9 cellular contexts compared by ENCODE assay signal in genomic region chr12:6853626-6854025, GRCh38. TPM values are rescaled to one million over a fixed set of nuclear protein-coding genes. Genes with fewer than 3 reads are reported as not detected.
DNase-seq lines count a peak whose midpoint lies in the region; ATAC-seq and TF ChIP-seq lines count a peak whose summit lies in the region.
"Had no signal": no experiment of that assay in that cellular context is flagged by ENCODE, and none has a peak within 500 bp of the region (broad histone marks: within the 10 kb centered on the region; RNA-seq: fewer than 3 reads in every experiment).

No MANE protein-coding gene starts in this region.

- TF ChIP-seq CTCF in BE2C (IDR thresholded peaks at IDR 0.05; ENCODE audit: low read depth, low read length) = no peak
- TF ChIP-seq CTCF in LNCaP clone FGC (IDR thresholded peaks at IDR 0.05; ENCODE audit: control insufficient read depth, extremely low read depth, insufficient read depth) = no peak
- no peak for TF ChIP-seq CTCF in mammary epithelial cell (conservative IDR thresholded peaks at IDR 0.05 in 1 of 2, IDR thresholded peaks at IDR 0.05 in 1 of 2; ENCODE audit: extremely low read depth in 1 of 2, insufficient read depth in 1 of 2, low read depth in 1 of 2, low read length in 2 of 2)
- no peak for TF ChIP-seq CTCF in nephron (IDR thresholded peaks at IDR 0.05; ENCODE audit: unreplicated experiment in 3 of 3)
- no peak for TF ChIP-seq CTCF in GM13976 (IDR thresholded peaks at IDR 0.05; ENCODE audit: borderline replicate concordance, control extremely low read depth, extremely low read depth, insufficient read depth, missing control alignments)

- peaks cover 49% of the 10 kb centered on the region for H3K36me3 ChIP-seq in BE2C
- H3K36me3 ChIP-seq in mammary epithelial cell (ENCODE audit: insufficient read depth, low read length) = peaks cover 8% of the 10 kb centered on the region

- peak overlapping the region; percentile 42 for H3K27ac ChIP-seq in mammary epithelial cell (ENCODE audit: insufficient read depth, low read depth, low read length)

- DNase-seq in BE2C (no peak), LNCaP clone FGC (ENCODE audit: low read depth) (no peak), mammary epithelial cell (no peak), NCI-H2081 (lab: John Stamatoyannopoulos, UW) (no peak), GM13976 (ENCODE audit: low spot score) (no peak), anterior cingulate cortex (lab: John Stamatoyannopoulos, UW) (no peak)
- DNase-seq: KG1 had no signal

- H3K27me3 Mint-ChIP-seq in nephron (ENCODE audit: low read depth) = no peaks in the 10 kb centered on the region

- peaks cover 35% of the 10 kb centered on the region for H3K36me3 Mint-ChIP-seq in nephron (ENCODE audit: low read depth)

- peaks cover 57% of the 10 kb centered on the region for H3K79me2 ChIP-seq in mammary epithelial cell (ENCODE audit: insufficient read depth, low read length)

- peak overlapping the region; percentile 65 for H3K4me2 ChIP-seq in mammary epithelial cell (ENCODE audit: insufficient read depth, low read depth, low read length)

- no peak overlapping the region for H2AFZ ChIP-seq in mammary epithelial cell (ENCODE audit: low read depth, low read length)

- in situ Hi-C loops in mammary epithelial cell (cut with MboI; ENCODE audit: low sequenced_read_pairs in 2 of 2) = no loop called here
- in situ Hi-C loops in GM13976 (cut with MboI; ENCODE audit: low sequenced_read_pairs, unreplicated experiment) = no loop called here

- H3K4me1 Mint-ChIP-seq in nephron = peaks cover 33% of the 10 kb centered on the region

- H3K9me3 ChIP-seq in BE2C (no peaks in the 10 kb centered on the region), mammary epithelial cell (replicated peaks; ENCODE audit: insufficient read depth, low read length) (no peaks in the 10 kb centered on the region)

- peak overlapping the region; percentile 87 to 91 (median 91) for H3K4me3 Mint-ChIP-seq in nephron

- intact Hi-C loops in mammary epithelial cell (cut with micrococcal nuclease) = no loop called here

- no peaks in the 10 kb centered on the region for H4K20me1 ChIP-seq in mammary epithelial cell (ENCODE audit: insufficient read depth, low read length)

- 29% methylated on average over 1 of the region's 1 CpG for WGBS in mammary epithelial cell (ENCODE audit: low coverage, missing lambda C conversion rate)

- H3K27ac Mint-ChIP-seq in nephron = peak overlapping the region; percentile 75 to 97 (median 96)

- CTCF ChIA-PET in mammary epithelial cell (lab: Charles Lee; ENCODE audit: low non-redundant PET) = no interaction called here

- no peak for ATAC-seq in HG03520 (IDR thresholded peaks at IDR 0.05; ENCODE audit: unreplicated experiment)

- H3K9ac ChIP-seq in mammary epithelial cell (ENCODE audit: insufficient read depth, low read length) = peak overlapping the region; percentile 32

- dilution Hi-C loops in mammary epithelial cell (cut with HindIII; ENCODE audit: low sequenced_read_pairs) = loop anchor here (10.0 kb wide), 1 partner anchor 59 kb away; no protein-coding TSS in a partner anchor

- H3K9me3 Mint-ChIP-seq in nephron = no peaks in the 10 kb centered on the region

- no TSS peak for BruUV-seq in mammary epithelial cell (replicated peaks; lab: Mats Ljungman, UMichigan)

- H3K27me3 ChIP-seq in BE2C = no peaks in the 10 kb centered on the region
- no peaks in the 10 kb centered on the region for H3K27me3 ChIP-seq in mammary epithelial cell (ENCODE audit: insufficient read depth, low read length)

- H3K4me3 ChIP-seq in BE2C (ENCODE audit: low read depth, low read length) (peak overlapping the region; percentile 70; the same call in 1 of the 2 replicates), LNCaP clone FGC (ENCODE audit: low read depth, low read length) (peak overlapping the region; percentile 88), mammary epithelial cell (replicated peaks in 1 of 3; ENCODE audit: insufficient read depth in 1 of 3, low read depth in 2 of 3, low read length in 3 of 3) (peak overlapping the region in 2 of 3 experiments; percentile 65 to 78)

- no peaks in the 10 kb centered on the region; the same call in 1 of the 2 replicates for H3K4me1 ChIP-seq in BE2C
- H3K4me1 ChIP-seq in mammary epithelial cell (ENCODE audit: insufficient read depth, low read length) = peaks cover 20% of the 10 kb centered on the region

RNA-seq across cellular contexts. Expression of gene USP5, which starts 1.7 kb away (rescaled TPM):
- polyA plus RNA-seq in BE2C (2012; ENCODE audit: insufficient read depth, insufficient read length, low read depth) = 84.6 TPM
- total RNA-seq in mammary epithelial cell = 100 to 1,000 TPM in 1 of 2 donors, 10 to 100 TPM in 1; 79.4 to 128 TPM
- 72.1 TPM for polyA plus RNA-seq in mammary epithelial cell
- 134 TPM for polyA minus RNA-seq in mammary epithelial cell

RNA-seq across cellular contexts. Expression of gene CDCA3, which starts 2.5 kb away (rescaled TPM):
- polyA plus RNA-seq in BE2C (2012; ENCODE audit: insufficient read depth, insufficient read length, low read depth) = 11.9 TPM
- 10 to 100 TPM in 1 of 2 donors, 1 to 10 TPM in 1; 1.8 to 33.2 TPM for total RNA-seq in mammary epithelial cell
- polyA plus RNA-seq in mammary epithelial cell = 60.2 TPM
- 26.3 TPM for polyA minus RNA-seq in mammary epithelial cell

RNA-seq across cellular contexts. Expression of gene GNB3, which starts 12.9 kb away (rescaled TPM):
- polyA plus RNA-seq in BE2C (2012; ENCODE audit: insufficient read depth, insufficient read length, low read depth) = 88.5 TPM
- under 1 TPM in 1 of 2 donors, not detected in 1; 0.40 TPM for total RNA-seq in mammary epithelial cell
- 0.10 TPM for polyA plus RNA-seq in mammary epithelial cell
- not detected for polyA minus RNA-seq in mammary epithelial cell

RNA-seq across cellular contexts. Expression of gene TPI1, which starts 13.7 kb away (rescaled TPM):
- 1,568 TPM for polyA plus RNA-seq in BE2C (2012; ENCODE audit: insufficient read depth, insufficient read length, low read depth)
- 100 to 1,000 TPM; 407 to 974 TPM for total RNA-seq in mammary epithelial cell
- 2,366 TPM for polyA plus RNA-seq in mammary epithelial cell
- polyA minus RNA-seq in mammary epithelial cell = 2,241 TPM

RNA-seq across cellular contexts. Expression of gene SPSB2, which starts 19.5 kb away (rescaled TPM):
- 12.1 TPM for polyA plus RNA-seq in BE2C (2012; ENCODE audit: insufficient read depth, insufficient read length, low read depth)
- total RNA-seq in mammary epithelial cell = 1 to 10 TPM; 7.8 to 9.8 TPM
- 2.9 TPM for polyA plus RNA-seq in mammary epithelial cell
- 2.5 TPM for polyA minus RNA-seq in mammary epithelial cell
